Comparison of ENCODE assay signal across 7 cellular contexts in the genomic region with DNA sequence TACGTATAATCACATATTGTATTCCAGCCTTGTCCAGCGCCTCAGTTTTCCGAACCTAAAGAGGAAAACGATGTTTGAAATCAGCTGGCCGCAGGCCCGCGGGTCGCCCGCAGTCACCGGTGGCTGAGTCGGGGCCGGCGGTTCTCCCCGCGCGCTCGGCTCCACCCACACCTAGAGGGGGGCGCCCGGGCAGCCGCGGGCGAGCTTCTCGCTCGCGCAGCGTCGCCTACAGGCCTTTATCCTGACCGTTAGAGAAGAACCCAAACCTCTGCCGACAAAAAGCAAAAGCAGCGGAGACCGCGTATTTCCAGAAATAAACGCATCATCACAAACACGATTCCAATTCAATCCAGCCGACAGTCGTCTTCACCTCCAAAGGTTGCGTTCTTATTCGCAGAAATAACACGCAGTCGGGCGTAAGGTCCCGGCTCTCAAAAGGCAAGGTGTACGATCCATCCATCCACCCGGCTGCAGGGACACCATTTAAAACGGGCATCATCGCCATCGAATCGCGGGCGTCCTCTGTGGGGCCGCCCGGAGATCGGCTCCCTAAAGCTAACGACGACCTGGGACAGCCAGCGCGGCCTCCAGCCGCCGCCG. TPM values are rescaled to one million over a fixed set of nuclear protein-coding genes. Genes with fewer than 3 reads are reported as not detected.
DNase-seq lines count a peak whose midpoint lies in the region; ATAC-seq, FAIRE-seq and TF ChIP-seq lines count a peak whose summit lies in the region.

No MANE protein-coding gene starts in this region.

- H3K9ac ChIP-seq in iPS-20b (ENCODE audit: low read depth, low read length), result peak overlapping the region; percentile 95

- H3K27ac ChIP-seq in iPS-20b (ENCODE audit: low read length), result peak overlapping the region; percentile 93
- H3K27ac ChIP-seq in small intestine (ENCODE audit: low read depth in 1 of 2, low read length in 1 of 2), result peak overlapping the region; percentile 94 to 97

- H3K4me3 ChIP-seq in iPS-20b (ENCODE audit: low read length), result peak overlapping the region; percentile 91
- peak overlapping the region; percentile 73 to 98 for H3K4me3 ChIP-seq in small intestine (ENCODE audit: low read depth in 1 of 2, low read length in 2 of 2)

- H3K4me1 ChIP-seq in iPS-20b (ENCODE audit: insufficient read depth, low read length) (peaks cover 27% of the 10 kb centered on the region), small intestine (ENCODE audit: control insufficient read depth in 2 of 2, insufficient read depth in 1 of 2, low read depth in 1 of 2, low read length in 1 of 2) (peaks cover 0 to 4% of the 10 kb centered on the region in 2 donors)

- DNase-seq in GM18507 (ENCODE audit: extremely low spot score, insufficient read length, low read depth) (no peak), NCI-H2029 treated with DMSO at 0.1 percent for 48 hours (lab: John Stamatoyannopoulos, UW) (peak; percentile 15), UCSD-AML1 (lab: John Stamatoyannopoulos, UW; ENCODE audit: unreplicated experiment) (peak; percentile 84), small intestine (peak; percentile 71)

- H3K9me3 Mint-ChIP-seq in brain, result no peaks in the 10 kb centered on the region

- peak; percentile 46 for ATAC-seq in HG02973 (IDR thresholded peaks at IDR 0.05; ENCODE audit: unreplicated experiment)

- TF ChIP-seq CTCF in brain (conservative IDR thresholded peaks at IDR 0.05), result peak; percentile 46 to 65

- H3K27me3 ChIP-seq in iPS-20b (ENCODE audit: insufficient read depth, low read length) (no peaks in the 10 kb centered on the region), small intestine (ENCODE audit: control insufficient read depth in 2 of 2, insufficient read depth in 2 of 2, low read length in 2 of 2) (no peaks in the 10 kb centered on the region)

- H3K36me3 ChIP-seq in iPS-20b (ENCODE audit: insufficient read depth, low read depth, low read length), result no peaks in the 10 kb centered on the region
- no peaks in the 10 kb centered on the region for H3K36me3 ChIP-seq in small intestine (ENCODE audit: control insufficient read depth in 2 of 2, insufficient read depth in 2 of 2, low read length in 2 of 2)

- peak overlapping the region; percentile 92 to 99 (median 95) for H3K4me3 Mint-ChIP-seq in brain

- H3K4me1 Mint-ChIP-seq in brain, result peaks cover 58% of the 10 kb centered on the region

- peak; percentile 53 for FAIRE-seq in GM18507 (lab: Jason Lieb, UNC)
- FAIRE-seq in small intestine (lab: Jason Lieb, UNC), result no peak

- peaks cover 18% of the 10 kb centered on the region for H3K27me3 Mint-ChIP-seq in brain

- peaks cover 5% of the 10 kb centered on the region for H3K36me3 Mint-ChIP-seq in brain

- 0% methylated on average over 56 to 60 of the region's 60 CpGs for WGBS in small intestine, 3 donors

- no peaks in the 10 kb centered on the region for H3K9me3 ChIP-seq in iPS-20b (ENCODE audit: insufficient read depth, low read depth, low read length)
- H3K9me3 ChIP-seq in small intestine (ENCODE audit: control insufficient read depth, low read depth), result no peaks in the 10 kb centered on the region

- H3K27ac Mint-ChIP-seq in brain, result peak overlapping the region; percentile 99 to 100 (median 99)

RNA-seq across cellular contexts. Expression of a gene that starts 0.7 kb away (rescaled TPM):
- 10.4 TPM for polyA plus RNA-seq in brain (ENCODE audit: insufficient read depth, low read depth, low replicate concordance)
- 10 to 100 TPM; 10.8 to 14.8 (median 14.4) TPM for polyA plus RNA-seq in small intestine
